8 cellular contexts compared by ENCODE assay signal in genomic region chrX:129777218-129777768, GRCh38. TPM values are rescaled to one million over a fixed set of nuclear protein-coding genes. Genes with fewer than 3 reads are reported as not detected.
A peak's percentile ranks its signal among the peaks of the same experiment; 100 is the strongest.
DNase-seq lines count a peak whose midpoint lies in the region; ATAC-seq and TF ChIP-seq lines count a peak whose summit lies in the region.

No MANE protein-coding gene starts in this region.

- no peaks in the 10 kb centered on the region for H3K4me1 ChIP-seq in right cardiac atrium (ENCODE audit: control insufficient read depth, insufficient read depth, low read length)

- no peak overlapping the region for H3K4me3 ChIP-seq in right cardiac atrium (ENCODE audit: low read length)

- intact Hi-C loops in right cardiac atrium (cut with DNase I), result no loop called here

- H3K27me3 ChIP-seq in right cardiac atrium (ENCODE audit: control insufficient read depth, insufficient read depth), result no peaks in the 10 kb centered on the region

- no peaks in the 10 kb centered on the region for H3K9me3 ChIP-seq in right cardiac atrium (ENCODE audit: control insufficient read depth, low read length)

- 43% methylated on average over 27 of the region's 27 CpGs for WGBS in right cardiac atrium

- DNase-seq in NCI-H2107 (lab: John Stamatoyannopoulos, UW) (peak; percentile 72), activated T-cell treated with anti-CD3 and anti-CD28 coated beads for 48 hours (ENCODE audit: low read depth) (peak; percentile 64), right cardiac atrium (peak; percentile 26 to 79 (median 66)), NCI-H1694 treated with DMSO at 0.1 percent for 48 hours (lab: John Stamatoyannopoulos, UW) (no peak), DMS79 (lab: John Stamatoyannopoulos, UW) (no peak)
- peak; percentile 53 to 61 for DNase-seq in stimulated activated CD8-positive, alpha-beta memory T cell treated with anti-CD3 and anti-CD28 coated beads, Interleukin-2, amount 100 ng/mL, for 48 hours (ENCODE audit: low read depth in 2 of 2)

- TF ChIP-seq CTCF in 22Rv1 (IDR thresholded peaks at IDR 0.05), result no peak

- peak; percentile 22 for ATAC-seq in GM19467 (IDR thresholded peaks at IDR 0.05; ENCODE audit: unreplicated experiment)
- peak; percentile 54 to 60 for ATAC-seq in right cardiac atrium

- H3K27ac ChIP-seq in 22Rv1 (peak overlapping the region; percentile 66), right cardiac atrium (ENCODE audit: low read length) (peak overlapping the region; percentile 59)

RNA-seq across cellular contexts. Expression of gene SASH3, which starts 2.5 kb away (rescaled TPM):
- total RNA-seq in right cardiac atrium, result 1 to 10 TPM; 2.1 to 6.0 (median 4.5) TPM
- polyA plus RNA-seq in right cardiac atrium, result 0.93 TPM

RNA-seq across cellular contexts. Expression of gene XPNPEP2, which starts 38.5 kb away (rescaled TPM):
- 1 to 10 TPM; 2.4 to 4.1 (median 3.2) TPM for total RNA-seq in right cardiac atrium
- polyA plus RNA-seq in right cardiac atrium, result 1.3 TPM

Comparison
In these comparisons a context has a peak if more than half of its experiments do, and no peak if none do; other contexts are left out.
1. DNase-seq: peak in NCI-H2107 (single experiment), activated T-cell treated with anti-CD3 and anti-CD28 coated beads for 48 hours (single experiment), right cardiac atrium (3 of 3) and stimulated activated CD8-positive, alpha-beta memory T cell treated with anti-CD3 and anti-CD28 coated beads, Interleukin-2, amount 100 ng/mL, for 48 hours (2 of 2); none in NCI-H1694 treated with DMSO at 0.1 percent for 48 hours (single experiment) and DMS79 (single experiment).